ENCODE assay signal across 1 cellular context in genomic region chr6:35489995-35490791, GRCh38.
TF ChIP-seq lines count a peak whose summit lies in the region.

No MANE protein-coding gene starts in this region.

TF ChIP-seq in K562, 482 proteins besides CTCF, POLR2A, EP300 and RAD21 (continued from another document and continues in another):
- TF ChIP-seq FOXP4 (CRISPR knock-in tag; IDR thresholded peaks at IDR 0.05; ENCODE audit: borderline replicate concordance) = no peak
- no peak for TF ChIP-seq XRCC4 (IDR thresholded peaks at IDR 0.05; ENCODE audit: extremely low read depth, insufficient read depth, insufficient read length)
- TF ChIP-seq MYC (IDR thresholded peaks at IDR 0.05; ENCODE audit: low read depth, low read length) = 0 out of 2 replicates have a peak, but pooled peaks have one; percentile 20
- TF ChIP-seq MYC (CRISPR knock-in tag; IDR thresholded peaks at IDR 0.05; ENCODE audit: borderline replicate concordance, low read depth) = 0 out of 2 replicates have a peak, but pooled peaks have one; percentile 31
- 0 out of 2 replicates have a peak, but pooled peaks have one; percentile 18 for TF ChIP-seq ESRRA (IDR thresholded peaks at IDR 0.05; ENCODE audit: borderline replicate concordance, low read depth)
- TF ChIP-seq PHF21A (IDR thresholded peaks at IDR 0.05; ENCODE audit: borderline replicate concordance, low read depth) = no peak
- TF ChIP-seq CUX1 (CRISPR knock-in tag; IDR thresholded peaks at IDR 0.05) = no peak
- TF ChIP-seq ZNF778 (CRISPR knock-in tag; IDR thresholded peaks at IDR 0.05) = no peak
- no peak for TF ChIP-seq KHSRP (IDR thresholded peaks at IDR 0.05)
- TF ChIP-seq TRIM28 (IDR thresholded peaks at IDR 0.05) = no peak
- TF ChIP-seq ZNF766 (CRISPR knock-in tag; conservative IDR thresholded peaks at IDR 0.05) = peak; percentile 71; the same call in 1 of the 2 replicates
- TF ChIP-seq ZNF551 (CRISPR knock-in tag; IDR thresholded peaks at IDR 0.05) = no peak
- no peak for TF ChIP-seq SOX6 (IDR thresholded peaks at IDR 0.05)
- TF ChIP-seq ZBTB11 (CRISPR knock-in tag; IDR thresholded peaks at IDR 0.05) = peak in 1 of 3 experiments; percentile 85; a peak in 2 of 6 replicates
- no peak for TF ChIP-seq TCF7 (IDR thresholded peaks at IDR 0.05; ENCODE audit: borderline replicate concordance)
- TF ChIP-seq MBD2 (IDR thresholded peaks at IDR 0.05; ENCODE audit: borderline replicate concordance, low read depth) = peak; percentile 57; the same call in 1 of the 2 replicates
- TF ChIP-seq STAT5A (IDR thresholded peaks at IDR 0.05; ENCODE audit: borderline replicate concordance, low read length) = no peak
- TF ChIP-seq RBBP5 (IDR thresholded peaks at IDR 0.05; ENCODE audit: borderline replicate concordance, insufficient read depth, low read length, poor library complexity, severe bottlenecking) = no peak
- TF ChIP-seq ZNF3 (CRISPR knock-in tag; IDR thresholded peaks at IDR 0.05) = no peak
- no peak for TF ChIP-seq CHCHD3 (CRISPR knock-in tag; IDR thresholded peaks at IDR 0.05)
- TF ChIP-seq NFIX (CRISPR knock-in tag; IDR thresholded peaks at IDR 0.05; ENCODE audit: low read depth) = no peak
- no peak for TF ChIP-seq ZNF140 (CRISPR knock-in tag; IDR thresholded peaks at IDR 0.05)
- no peak for TF ChIP-seq FOXP1 (CRISPR knock-in tag; IDR thresholded peaks at IDR 0.05)
- TF ChIP-seq ZFX (CRISPR knock-in tag; IDR thresholded peaks at IDR 0.05) = no peak
- TF ChIP-seq FIP1L1 (IDR thresholded peaks at IDR 0.05; ENCODE audit: low read depth, low read length, poor library complexity, severe bottlenecking) = no peak
- TF ChIP-seq ETV5 (CRISPR knock-in tag; IDR thresholded peaks at IDR 0.05; ENCODE audit: low read depth) = no peak
- TF ChIP-seq ZNF398 (CRISPR knock-in tag; IDR thresholded peaks at IDR 0.05) = no peak
- no peak for TF ChIP-seq CAMTA2 (CRISPR knock-in tag; conservative IDR thresholded peaks at IDR 0.05)
- no peak for TF ChIP-seq MITF (IDR thresholded peaks at IDR 0.05)
- no peak for TF ChIP-seq POLR3G (IDR thresholded peaks at IDR 0.05; ENCODE audit: extremely low read depth, insufficient read length, insufficient replicate concordance)
- TF ChIP-seq ZNF609 (CRISPR knock-in tag; IDR thresholded peaks at IDR 0.05; ENCODE audit: borderline replicate concordance) = no peak
- no peak for TF ChIP-seq PTRF (tag; IDR thresholded peaks at IDR 0.05)
- TF ChIP-seq NEUROD1 (IDR thresholded peaks at IDR 0.05; ENCODE audit: borderline replicate concordance, low read depth, low read length, partially characterized antibody) = no peak
- no peak for TF ChIP-seq FOXJ2 (tag; IDR thresholded peaks at IDR 0.05)
- TF ChIP-seq ZZZ3 (IDR thresholded peaks at IDR 0.05) = no peak
- no peak for TF ChIP-seq NCOA1 (IDR thresholded peaks at IDR 0.05; ENCODE audit: low read depth)
- no peak for TF ChIP-seq RFX7 (CRISPR knock-in tag; IDR thresholded peaks at IDR 0.05)
- no peak for TF ChIP-seq MTA2 (IDR thresholded peaks at IDR 0.05; ENCODE audit: low read depth)
- peak; percentile 32; the same call in 1 of the 2 replicates for TF ChIP-seq ZNF263 (CRISPR knock-in tag; IDR thresholded peaks at IDR 0.05; ENCODE audit: borderline replicate concordance)
- TF ChIP-seq L3MBTL2 (IDR thresholded peaks at IDR 0.05) = no peak
- no peak for TF ChIP-seq BHLHE40 (IDR thresholded peaks at IDR 0.05; ENCODE audit: low read length)
- no peak for TF ChIP-seq PREB (CRISPR knock-in tag; IDR thresholded peaks at IDR 0.05)
- TF ChIP-seq MLX (CRISPR knock-in tag; conservative IDR thresholded peaks at IDR 0.05) = no peak
- no peak for TF ChIP-seq ZNF224 (CRISPR knock-in tag; IDR thresholded peaks at IDR 0.05)
- TF ChIP-seq RBM15 (IDR thresholded peaks at IDR 0.05; ENCODE audit: insufficient read depth, low read length) = no peak
